8 cellular contexts compared by ENCODE assay signal in genomic region chr2:75646583-75647425, GRCh38. TPM values are rescaled to one million over a fixed set of nuclear protein-coding genes. Genes with fewer than 3 reads are reported as not detected.
DNase-seq lines count a peak whose midpoint lies in the region; ATAC-seq and TF ChIP-seq lines count a peak whose summit lies in the region.

MRPL19 (plus strand) TSS chr2:75646783; CDS start chr2:75646808, 25 bp downstream.

- TF ChIP-seq CTCF in GM10248 (IDR thresholded peaks at IDR 0.05; ENCODE audit: control extremely low read depth, extremely low read depth, low read depth, missing control alignments) = no peak
- no peak for TF ChIP-seq CTCF in omental fat pad (IDR thresholded peaks at IDR 0.05)

- peak; percentile 92 for DNase-seq in GM10248 (ENCODE audit: extremely low spot score)
- peak; percentile 66 for DNase-seq in NCI-H1048 (lab: John Stamatoyannopoulos, UW)
- peak; percentile 77 for DNase-seq in SKM-1 (lab: John Stamatoyannopoulos, UW; ENCODE audit: unreplicated experiment)
- DNase-seq in glomerular visceral epithelial cell (ENCODE audit: extremely low spot score) = peak; percentile 84
- peak; percentile 53 for DNase-seq in omental fat pad (ENCODE audit: low spot score)

- H3K9me3 Mint-ChIP-seq in activated naive CD4-positive, alpha-beta T cell treated with anti-CD3 and anti-CD28 coated beads, Interleukin-2, amount 50 U/mL, for 24 hours = no peaks in the 10 kb centered on the region

- H3K27ac Mint-ChIP-seq in activated naive CD4-positive, alpha-beta T cell treated with anti-CD3 and anti-CD28 coated beads, Interleukin-2, amount 50 U/mL, for 24 hours = peak within 1 kb of the TSS; percentile 95

- CTCF ChIA-PET in GM10248 (lab: Yijun Ruan, JAX) = interaction anchor here (0.9 to 4.7 kb wide), 9 partner anchors 9 to 582 kb away, joined by 3 to 23 read pairs (median 5); partner anchors contain the start of gene GCFC2

- ATAC-seq in HG02588 (IDR thresholded peaks at IDR 0.05; ENCODE audit: unreplicated experiment) = peak; percentile 96
- peak; percentile 97 for ATAC-seq in omental fat pad (ENCODE audit: low FRiP score)

- POLR2A ChIA-PET in GM10248 (lab: Yijun Ruan, JAX) = no interaction called here

- H3K4me1 Mint-ChIP-seq in activated naive CD4-positive, alpha-beta T cell treated with anti-CD3 and anti-CD28 coated beads, Interleukin-2, amount 50 U/mL, for 24 hours = peaks cover 50% of the 10 kb centered on the region

- peak within 1 kb of the TSS; percentile 96 for H3K4me3 Mint-ChIP-seq in activated naive CD4-positive, alpha-beta T cell treated with anti-CD3 and anti-CD28 coated beads, Interleukin-2, amount 50 U/mL, for 24 hours

- H3K27ac ChIP-seq in temporal lobe (ENCODE audit: low read depth, low read length) = peak within 1 kb of the TSS; percentile 80

- H3K27me3 Mint-ChIP-seq in activated naive CD4-positive, alpha-beta T cell treated with anti-CD3 and anti-CD28 coated beads, Interleukin-2, amount 50 U/mL, for 24 hours = no peaks in the 10 kb centered on the region

- H3K36me3 Mint-ChIP-seq in activated naive CD4-positive, alpha-beta T cell treated with anti-CD3 and anti-CD28 coated beads, Interleukin-2, amount 50 U/mL, for 24 hours = peaks cover 3% of the 10 kb centered on the region

RNA-seq across cellular contexts. Expression of gene MRPL19, which starts in this region (rescaled TPM):
- 10 to 100 TPM; 28.2 to 33.7 (median 29.9) TPM for total RNA-seq in omental fat pad
- total RNA-seq in temporal lobe = 30.0 TPM

Comparison
In these comparisons a context has a peak if more than half of its experiments do, and no peak if none do; other contexts are left out.
1. Peak in every context shown above with its lines: DNase-seq, ATAC-seq and H3K27ac ChIP-seq.